ENCODE assay signal across 27 cellular contexts in genomic region chr13:113361406-113361805, GRCh38. TPM values are rescaled to one million over a fixed set of nuclear protein-coding genes. Genes with fewer than 3 reads are reported as not detected.
A peak's percentile ranks its signal among the peaks of the same experiment; 100 is the strongest.
DNase-seq lines count a peak whose midpoint lies in the region; ATAC-seq, FAIRE-seq and TF ChIP-seq lines count a peak whose summit lies in the region.
"Had no signal": no experiment of that assay in that cellular context is flagged by ENCODE, and none has a peak within 500 bp of the region (broad histone marks: within the 10 kb centered on the region; RNA-seq: fewer than 3 reads in every experiment).

No MANE protein-coding gene starts in this region.

- TF ChIP-seq CTCF in GM10266 (IDR thresholded peaks at IDR 0.05; ENCODE audit: control insufficient read depth, insufficient read depth, low read depth, missing control alignments) = no peak
- TF ChIP-seq CTCF in GM20000 (IDR thresholded peaks at IDR 0.05; ENCODE audit: extremely low read depth, missing control alignments) = no peak
- TF ChIP-seq CTCF in H1 (IDR thresholded peaks at IDR 0.05; ENCODE audit: control extremely low read depth in 1 of 3, insufficient read depth in 1 of 3, low read depth in 1 of 3, low read length in 3 of 3) = no peak
- no peak for TF ChIP-seq CTCF in esophagus muscularis mucosa (IDR thresholded peaks at IDR 0.05)

- H4K5ac ChIP-seq in H1 (ENCODE audit: insufficient read length, low read depth, low read length) = no peak overlapping the region

- TF ChIP-seq EP300 in H1 (IDR thresholded peaks at IDR 0.05; ENCODE audit: borderline replicate concordance in 1 of 2, low read depth in 2 of 2, low read length in 2 of 2) (no peak), esophagus muscularis mucosa (IDR thresholded peaks at IDR 0.05) (no peak)

- no peak for TF ChIP-seq RAD21 in H1 (IDR thresholded peaks at IDR 0.05 in 1 of 2, conservative IDR thresholded peaks at IDR 0.05 in 1 of 2; ENCODE audit: low read depth in 2 of 2, low read length in 2 of 2)

- peaks cover 10% of the 10 kb centered on the region; the same call in 1 of the 2 replicates for H3K23me2 ChIP-seq in H1 (ENCODE audit: low read depth, low read length)

- H2AFZ ChIP-seq in H1 (ENCODE audit: low read length) = no peak overlapping the region

- H3K36me3 ChIP-seq in H1 (ENCODE audit: control insufficient read depth in 2 of 4, insufficient read depth in 4 of 4, low read length in 3 of 4) = peaks cover 0 to 25% (median 12%) of the 10 kb centered on the region in 4 experiments
- H3K36me3 ChIP-seq in esophagus muscularis mucosa = no peaks in the 10 kb centered on the region
- H3K36me3 ChIP-seq: brain microvascular endothelial cell, lower lobe of right lung, stomach, tibial nerve had no signal

- peaks cover 3 to 59% of the 10 kb centered on the region in 2 experiments for H3K79me2 ChIP-seq in H1 (ENCODE audit: control insufficient read depth in 1 of 2, insufficient read depth in 2 of 2, low read length in 2 of 2)

- H3K4me2 ChIP-seq in H1 (ENCODE audit: insufficient read depth in 1 of 2, low read depth in 2 of 2, low read length in 2 of 2) = peak overlapping the region; percentile 31 to 95; a peak in 2 of 4 replicates

- no peak overlapping the region for H2BK120ac ChIP-seq in H1 (replicated peaks; ENCODE audit: low read depth, low read length)

- H2BK20ac ChIP-seq in H1 (ENCODE audit: low read length) = no peak overlapping the region

- peak overlapping the region in 1 of 4 experiments; percentile 22; a peak in 1 of 7 replicates for H3K9ac ChIP-seq in H1 (replicated peaks in 1 of 4; ENCODE audit: extremely low read depth in 1 of 4, low read depth in 3 of 4, low read length in 3 of 4)

- H3K23ac ChIP-seq in H1 (ENCODE audit: insufficient read length) = no peak overlapping the region

- H4K8ac ChIP-seq in H1 (ENCODE audit: extremely low read depth, insufficient read depth, low read length) = no peak overlapping the region; the same call in 1 of the 2 replicates

- H4K20me1 ChIP-seq in H1 (replicated peaks in 1 of 2; ENCODE audit: control insufficient read depth in 1 of 2, insufficient read depth in 2 of 2, low read length in 2 of 2) = peaks cover 4 to 10% of the 10 kb centered on the region in 2 experiments

- DNase-seq in GM10266 (ENCODE audit: extremely low spot score) (peak; percentile 72), GM20000 (ENCODE audit: low spot score) (peak; percentile 74), H1 (ENCODE audit: low read depth in 1 of 2, low spot score in 2 of 2) (no peak), posterior vena cava (ENCODE audit: low spot score) (peak; percentile 45), 8988T (no peak), esophagus muscularis mucosa (ENCODE audit: extremely low spot score) (no peak)
- DNase-seq: activated naive CD4-positive, alpha-beta T cell treated with anti-CD3 and anti-CD28 coated beads for 36 hours; activated T-cell treated with anti-CD3 and anti-CD28 coated beads, Interleukin-2, amount 50 U/mL, for 48 hours; amniotic stem cell; brain microvascular endothelial cell; C1 segment of cervical spinal cord; DMS79; GF-D8; glutamatergic neuron; HFFc6; mucosa of descending colon; NCI-H1694; stimulated activated CD4-positive, alpha-beta T cell treated with anti-CD3 and anti-CD28 coated beads, Interleukin-15, amount 100 ng/mL, for 24 hours; stomach; T-helper 17 cell had no signal

- H3K9me3 ChIP-seq in H1 (ENCODE audit: insufficient read depth in 2 of 2, low read depth in 1 of 2, low read length in 1 of 2) (no peaks in the 10 kb centered on the region; a peak in 1 of 4 replicates), esophagus muscularis mucosa (no peaks in the 10 kb centered on the region)
- H3K9me3 ChIP-seq: lower lobe of right lung, mucosa of descending colon, stomach, tibial nerve had no signal

- H3K14ac ChIP-seq in H1 (ENCODE audit: insufficient read length) = no peak overlapping the region

- H3K4ac ChIP-seq in H1 (replicated peaks; ENCODE audit: insufficient read length, low read depth, low read length) = no peak overlapping the region

- H2BK15ac ChIP-seq in H1 (ENCODE audit: low read length) = no peak overlapping the region

- H3K18ac ChIP-seq in H1 (ENCODE audit: extremely low read depth, low read length) = no peak overlapping the region

- H2BK12ac ChIP-seq in H1 (ENCODE audit: low read depth, low read length) = no peak overlapping the region

- H2AK5ac ChIP-seq in H1 (ENCODE audit: low read depth, low read length) = no peak overlapping the region

- peaks cover 9% of the 10 kb centered on the region for H3K79me1 ChIP-seq in H1 (ENCODE audit: low read depth, low read length)

- H3K4me3 ChIP-seq in H1 (ENCODE audit: extremely low read depth in 1 of 4, insufficient read depth in 2 of 4, low read depth in 3 of 4, low read length in 4 of 4) = no peak overlapping the region
- H3K4me3 ChIP-seq in esophagus muscularis mucosa = no peak overlapping the region
- H3K4me3 ChIP-seq: lower lobe of right lung, mucosa of descending colon, stomach, tibial nerve had no signal

- intact Hi-C loops in posterior vena cava (cut with DNase I) = no loop called here
- intact Hi-C loops in esophagus muscularis mucosa (cut with DNase I) = loop anchor here (5.0 to 10.0 kb wide), 2 partner anchors 67 to 209 kb away; partner anchors contain the start of gene LAMP1

- H3K4me1 ChIP-seq in H1 (replicated peaks in 1 of 4; ENCODE audit: control insufficient read depth in 3 of 4, insufficient read depth in 4 of 4, low read length in 3 of 4) (peaks cover 2 to 21% (median 7%) of the 10 kb centered on the region in 4 experiments), esophagus muscularis mucosa (peaks cover 8 to 36% (median 27%) of the 10 kb centered on the region in 4 donors)

- H3K27me3 ChIP-seq in H1 (replicated peaks in 1 of 4; ENCODE audit: control insufficient read depth in 3 of 4, extremely low read depth in 1 of 4, insufficient read depth in 3 of 4, low read length in 3 of 4) (0 out of 7 replicates have a peak, but pooled peaks cover 0 to 4% (median 0%) of the 10 kb centered on the region in 4 experiments), esophagus muscularis mucosa (peaks cover 0 to 9% (median 2%) of the 10 kb centered on the region in 4 donors)

- H4K91ac ChIP-seq in H1 (replicated peaks; ENCODE audit: insufficient read length, low read length) = no peak overlapping the region

- no peak overlapping the region for H2BK5ac ChIP-seq in H1 (ENCODE audit: low read depth, low read length)

- ATAC-seq in HG02840 (IDR thresholded peaks at IDR 0.05; ENCODE audit: low FRiP score, unreplicated experiment) = no peak
- ATAC-seq: lower lobe of right lung; mucosa of descending colon; natural killer cell treated with Interleukin-12 subunit alpha and Interleukin-12 subunit beta and Interleukin-15 and Interleukin-18, amount 100 ng/mL, for 72 hours; SK-N-SH treated with all-trans-retinoic acid at 6 μM for 48 hours; T-helper 17 cell had no signal

- no peak overlapping the region for H3K27ac ChIP-seq in H1 (ENCODE audit: low read depth, low read length)
- no peak overlapping the region for H3K27ac ChIP-seq in esophagus muscularis mucosa (replicated peaks in 1 of 4)
- H3K27ac ChIP-seq: brain microvascular endothelial cell, epithelial cell of prostate, lower lobe of right lung, stomach, tibial nerve had no signal

- H3K56ac ChIP-seq in H1 (replicated peaks; ENCODE audit: insufficient read length, low read depth, low read length) = no peak overlapping the region

- CTCF ChIA-PET in H1 (lab: Charles Lee; ENCODE audit: partially characterized antibody) = interaction anchor here (0.7 to 2.6 kb wide), 3 partner anchors 13 to 94 kb away, joined by 3 to 17 read pairs (median 4); no protein-coding TSS in a partner anchor

- POLR2A ChIA-PET in H1 (lab: Charles Lee; ENCODE audit: partially characterized antibody) = interaction anchor here (0.6 to 7.3 kb wide), 5 partner anchors 8 to 296 kb away, joined by 3 to 78 read pairs (median 6); no protein-coding TSS in a partner anchor

- WGBS in H1 (ENCODE audit: extremely low coverage in 1 of 2, insufficient coverage in 1 of 2, insufficient read length in 1 of 2, insufficient replicate concordance in 2 of 2, low coverage in 1 of 2, low lambda C conversion rate in 2 of 2, missing lambda C conversion rate in 1 of 2), 2 experiments = 88% methylated on average over 7 of the region's 7 CpGs; no CpG with 5 or more reads in 1 of the 2 experiments
- 78% methylated on average over 7 of the region's 7 CpGs for WGBS in esophagus muscularis mucosa

- no peak for TF ChIP-seq POLR2A in H1 (IDR thresholded peaks at IDR 0.05; ENCODE audit: control extremely low read depth in 1 of 2, low read depth in 2 of 2, low read length in 2 of 2)
- TF ChIP-seq POLR2A in esophagus muscularis mucosa (IDR thresholded peaks at IDR 0.05; ENCODE audit: low read depth) = no peak

- FAIRE-seq in H1 (lab: Jason Lieb, UNC) = no peak

TF ChIP-seq in H1, 55 proteins besides CTCF, POLR2A, EP300 and RAD21 (continues in another document):
- TF ChIP-seq SIN3A (conservative IDR thresholded peaks at IDR 0.05 in 1 of 2, IDR thresholded peaks at IDR 0.05 in 1 of 2; ENCODE audit: low read depth in 1 of 2, low read length in 2 of 2) (no peak), SP4 (IDR thresholded peaks at IDR 0.05; ENCODE audit: low read length) (no peak), CEBPB (IDR thresholded peaks at IDR 0.05; ENCODE audit: low read depth, low read length) (no peak), FOSL1 (IDR thresholded peaks at IDR 0.05; ENCODE audit: insufficient read depth, low read depth, low read length) (no peak), SP1 (IDR thresholded peaks at IDR 0.05; ENCODE audit: low read depth, low read length) (no peak), SRF (IDR thresholded peaks at IDR 0.05; ENCODE audit: low read depth, low read length) (no peak)
- TF ChIP-seq, protein P1, sequence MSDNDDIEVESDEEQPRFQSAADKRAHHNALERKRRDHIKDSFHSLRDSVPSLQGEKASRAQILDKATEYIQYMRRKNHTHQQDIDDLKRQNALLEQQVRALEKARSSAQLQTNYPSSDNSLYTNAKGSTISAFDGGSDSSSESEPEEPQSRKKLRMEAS (IDR thresholded peaks at IDR 0.05) = no peak

RNA-seq across cellular contexts. Expression of gene GRTP1, which starts 2.5 kb away (rescaled TPM):
- 52.0 and 54.3 TPM in 2 replicates for total RNA-seq in H1 (2021; fragmentation: NEBNext Ultra II Directional; extraction: Animal tissue kit (Norgen Biotek cat#: 25700))
- polyA plus RNA-seq in H1 (2011; rRNA removed) = 34.7 and 47.5 TPM in 2 replicates
- polyA plus RNA-seq in H1 (2011; cell fraction: cytosol; rRNA removed) = 42.5 TPM
- 44.3 TPM for polyA plus RNA-seq in H1 (2011; cell fraction: nucleus; rRNA removed)
- polyA plus RNA-seq in H1 (2012, experiment 1 of 2) = 42.4 to 45.7 TPM (median 42.7 TPM) in 4 replicates
- polyA plus RNA-seq in H1 (2012, experiment 2 of 2) = 43.5 TPM
- polyA plus RNA-seq in H1 (2013, experiment 1 of 2) = 29.8 TPM
- 25.9 TPM for polyA plus RNA-seq in H1 (2013, experiment 2 of 2)
- 15.8 and 16.3 TPM in 2 replicates for polyA minus RNA-seq in H1 (2011; rRNA and poly(A)+ RNA removed)
- 33.6 TPM for polyA minus RNA-seq in H1 (2011; cell fraction: cytosol; rRNA and poly(A)+ RNA removed)
- 39.4 TPM for polyA minus RNA-seq in H1 (2011; cell fraction: nucleus; rRNA and poly(A)+ RNA removed)
- 1 to 10 TPM; 3.8 to 4.9 TPM for total RNA-seq in posterior vena cava
- 10 to 100 TPM in 2 of 4 donors, 1 to 10 TPM in 2; 6.4 to 11.7 (median 8.7) TPM for total RNA-seq in esophagus muscularis mucosa
- total RNA-seq: LHCN-M2; natural killer cell treated with Interleukin-12 subunit alpha and Interleukin-12 subunit beta and Interleukin-15 and Interleukin-18, amount 100 ng/mL, for 72 hours had no signal

Comparison
In these comparisons a context has a peak if more than half of its experiments do, and no peak if none do; other contexts are left out.
1. DNase-seq: peak in GM10266 (single experiment), GM20000 (single experiment) and posterior vena cava (single experiment); none in H1 (0 of 2), 8988T (single experiment) and esophagus muscularis mucosa (single experiment).